1 cellular context compared by ENCODE assay signal in the genomic region with DNA sequence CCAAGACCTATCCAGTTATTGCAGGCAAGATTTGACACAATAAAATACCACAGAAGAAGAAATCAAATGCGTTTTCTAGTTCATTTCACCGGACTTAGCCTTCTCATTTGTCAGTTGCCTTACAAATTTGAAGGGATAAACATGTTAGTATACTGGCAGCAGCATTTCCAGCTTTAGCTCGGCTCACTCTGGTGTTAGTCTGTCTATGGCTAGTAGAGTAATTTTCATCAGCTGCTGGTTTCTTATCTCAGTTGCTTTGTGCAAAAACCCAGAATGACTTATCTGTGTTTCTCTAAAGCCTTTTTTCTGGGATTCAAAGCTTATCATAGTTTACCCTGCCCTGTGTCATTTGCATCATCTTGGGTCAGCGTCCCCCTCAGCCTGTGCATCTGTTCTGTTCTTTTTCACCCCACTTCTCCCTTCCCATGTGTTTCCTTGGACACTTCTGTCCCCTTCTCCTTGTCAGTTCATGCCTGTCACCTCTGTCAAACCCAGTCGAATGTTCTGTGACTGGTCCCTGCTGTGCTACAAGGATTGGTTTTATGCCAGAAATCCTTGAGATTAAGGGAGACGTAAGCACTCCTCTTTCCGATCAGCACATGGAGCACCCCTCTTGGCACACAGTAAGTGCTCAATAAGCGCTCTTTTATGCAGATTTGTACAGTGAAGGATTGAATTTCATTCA. TPM values are rescaled to one million over a fixed set of nuclear protein-coding genes. Genes with fewer than 3 reads are reported as not detected.
"Had no signal": no experiment of that assay in that cellular context is flagged by ENCODE, and none has a peak within 500 bp of the region (broad histone marks: within the 10 kb centered on the region; RNA-seq: fewer than 3 reads in every experiment).

No MANE protein-coding gene starts in this region.

RNA-seq across cellular contexts. Expression of gene ABCC6, which starts 23.4 kb away (rescaled TPM):
- total RNA-seq: foreskin keratinocyte had no signal
